Comparison of ENCODE assay signal across 9 cellular contexts in genomic region chr3:128053614-128054013, GRCh38. TPM values are rescaled to one million over a fixed set of nuclear protein-coding genes. Genes with fewer than 3 reads are reported as not detected.
DNase-seq lines count a peak whose midpoint lies in the region; ATAC-seq and TF ChIP-seq lines count a peak whose summit lies in the region.
"Had no signal": no experiment of that assay in that cellular context is flagged by ENCODE, and none has a peak within 500 bp of the region (broad histone marks: within the 10 kb centered on the region; RNA-seq: fewer than 3 reads in every experiment).

No MANE protein-coding gene starts in this region.

- H3K27me3 ChIP-seq in CD4-positive, alpha-beta memory T cell (ENCODE audit: insufficient read depth, low read length) = no peaks in the 10 kb centered on the region
- H3K27me3 ChIP-seq in OCI-LY1 (ENCODE audit: insufficient read depth, low read length) (no peaks in the 10 kb centered on the region), endocrine pancreas (ENCODE audit: control insufficient read depth, insufficient read depth, low read length) (no peaks in the 10 kb centered on the region), osteoblast (ENCODE audit: insufficient read depth, low read length) (no peaks in the 10 kb centered on the region)

- no peaks in the 10 kb centered on the region for H3F3A ChIP-seq in OCI-LY1 (ENCODE audit: insufficient read depth, low read length)

- peaks cover 38 to 58% (median 43%) of the 10 kb centered on the region in 4 donors for H3K4me1 Mint-ChIP-seq in CD4-positive, alpha-beta memory T cell

- no peaks in the 10 kb centered on the region for H3K9me2 ChIP-seq in OCI-LY1 (ENCODE audit: low read depth, low read length)

- CTCF ChIA-PET in CD4-positive, alpha-beta memory T cell (lab: Charles Lee; ENCODE audit: partially characterized antibody) = interaction anchor here (0.8 to 1.4 kb wide), 2 partner anchors 20 to 42 kb away, joined by 4 read pairs; no protein-coding TSS in a partner anchor

- H4K20me1 ChIP-seq in OCI-LY1 (ENCODE audit: insufficient read depth, low read length) (no peaks in the 10 kb centered on the region), osteoblast (ENCODE audit: insufficient read depth, low read length) (peaks cover 44% of the 10 kb centered on the region)

- H3K27ac Mint-ChIP-seq in CD4-positive, alpha-beta memory T cell = peak overlapping the region; percentile 53 to 99 (median 95)

- H3K9me3 Mint-ChIP-seq in CD4-positive, alpha-beta memory T cell = peaks cover 0 to 3% (median 0%) of the 10 kb centered on the region in 8 donors

- H3K27me3 Mint-ChIP-seq in CD4-positive, alpha-beta memory T cell = no peaks in the 10 kb centered on the region

- H3K9me3 ChIP-seq in CD4-positive, alpha-beta memory T cell (ENCODE audit: control insufficient read depth in 1 of 2, low read length in 2 of 2) = no peaks in the 10 kb centered on the region
- H3K9me3 ChIP-seq in OCI-LY1 (ENCODE audit: low read length) (no peaks in the 10 kb centered on the region), endocrine pancreas (ENCODE audit: control insufficient read depth, low read length) (no peaks in the 10 kb centered on the region), osteoblast (ENCODE audit: low read depth, low read length) (no peaks in the 10 kb centered on the region)

- H3K4me3 ChIP-seq in CD4-positive, alpha-beta memory T cell (ENCODE audit: low read length in 2 of 2) = peak overlapping the region in 1 of 2 donors; percentile 68
- peak overlapping the region; percentile 93 for H3K4me3 ChIP-seq in OCI-LY1 (ENCODE audit: low read depth, low read length, poor library complexity, severe bottlenecking)
- peak overlapping the region; percentile 97 for H3K4me3 ChIP-seq in endocrine pancreas (ENCODE audit: control insufficient read depth, insufficient read depth, low read length)
- peak overlapping the region; percentile 95 for H3K4me3 ChIP-seq in osteoblast (ENCODE audit: insufficient read depth, low read length)

- H3K4me2 ChIP-seq in OCI-LY1 (ENCODE audit: low read length) (peak overlapping the region; percentile 99), osteoblast (ENCODE audit: insufficient read depth, low read length) (peak overlapping the region; percentile 99)

- POLR2A ChIA-PET in CD4-positive, alpha-beta memory T cell (lab: Charles Lee; ENCODE audit: partially characterized antibody) = interaction anchor here (1.0 to 2.9 kb wide), 3 partner anchors 20 to 70 kb away, joined by 4 to 15 read pairs (median 4); partner anchors contain the start of gene RUVBL1

- H3K4me3 Mint-ChIP-seq in CD4-positive, alpha-beta memory T cell = peak overlapping the region; percentile 92 to 100 (median 98)

- intact Hi-C loops in CD4-positive, alpha-beta memory T cell (cut with micrococcal nuclease) = loop anchor here (2.0 to 10.0 kb wide), 6 partner anchors 463 to 1579 kb away; partner anchors contain the start of genes ACAD9, IFT122, PLXNA1 and RPN1

- peaks cover 27% of the 10 kb centered on the region for H3K79me2 ChIP-seq in OCI-LY1 (ENCODE audit: insufficient read depth, low read length)
- H3K79me2 ChIP-seq in osteoblast (ENCODE audit: insufficient read depth, low read length) = peaks cover 62% of the 10 kb centered on the region

- no peak for DNase-seq in CD4-positive, alpha-beta memory T cell
- no peak for DNase-seq in osteoblast (ENCODE audit: insufficient read length, low spot score, missing footprints)
- no peak for DNase-seq in pons (ENCODE audit: low spot score)
- DNase-seq in omental fat pad (ENCODE audit: low spot score) = no peak
- no peak for DNase-seq in NCI-H748 (lab: John Stamatoyannopoulos, UW; ENCODE audit: unreplicated experiment)
- DNase-seq: NCI-H1436 had no signal

- H3K36me3 ChIP-seq in CD4-positive, alpha-beta memory T cell (ENCODE audit: insufficient read depth, low read length) = peaks cover 14% of the 10 kb centered on the region
- peaks cover 51% of the 10 kb centered on the region for H3K36me3 ChIP-seq in OCI-LY1 (ENCODE audit: insufficient read depth, low read length)
- H3K36me3 ChIP-seq in endocrine pancreas (ENCODE audit: control insufficient read depth, insufficient read depth, low read length) = peaks cover 5% of the 10 kb centered on the region
- H3K36me3 ChIP-seq in osteoblast (ENCODE audit: insufficient read depth, low read length) = peaks cover 46% of the 10 kb centered on the region

- ATAC-seq in omental fat pad (ENCODE audit: low FRiP score) (no peak), HG03108 (IDR thresholded peaks at IDR 0.05; ENCODE audit: unreplicated experiment) (no peak)

- H2AFZ ChIP-seq in OCI-LY1 (ENCODE audit: low read length) (no peak overlapping the region), osteoblast (ENCODE audit: low read length) (no peak overlapping the region)

- peaks cover 38% of the 10 kb centered on the region for H3K4me1 ChIP-seq in CD4-positive, alpha-beta memory T cell (ENCODE audit: insufficient read depth, low read length)
- H3K4me1 ChIP-seq in OCI-LY1 (ENCODE audit: insufficient read depth, low read length, severe bottlenecking) (peaks cover 40% of the 10 kb centered on the region), endocrine pancreas (ENCODE audit: control insufficient read depth, insufficient read depth, low read length) (peaks cover 27% of the 10 kb centered on the region), osteoblast (ENCODE audit: insufficient read depth, low read length) (peaks cover 38% of the 10 kb centered on the region)

- no peak for TF ChIP-seq CTCF in OCI-LY1 (IDR thresholded peaks at IDR 0.05; ENCODE audit: low read length)
- TF ChIP-seq CTCF in osteoblast (IDR thresholded peaks at IDR 0.05; ENCODE audit: extremely low read depth, low read depth, low read length) = no peak
- TF ChIP-seq CTCF in omental fat pad (IDR thresholded peaks at IDR 0.05) = no peak

- H3K27ac ChIP-seq in CD4-positive, alpha-beta memory T cell (ENCODE audit: low read depth, low read length) = peak overlapping the region; percentile 93
- no peak overlapping the region for H3K27ac ChIP-seq in OCI-LY1 (ENCODE audit: low read depth, low read length, poor library complexity, severe bottlenecking)
- peak overlapping the region; percentile 96 for H3K27ac ChIP-seq in osteoblast (ENCODE audit: low read depth, low read length)

- peaks cover 10 to 56% of the 10 kb centered on the region in 2 donors for H3K36me3 Mint-ChIP-seq in CD4-positive, alpha-beta memory T cell

- peak overlapping the region; percentile 90 for H3K9ac ChIP-seq in OCI-LY1 (ENCODE audit: low read length)
- peak overlapping the region; percentile 85 for H3K9ac ChIP-seq in endocrine pancreas (ENCODE audit: control insufficient read depth, insufficient read depth, low read length)

RNA-seq across cellular contexts. Expression of gene SEC61A1, which starts 1.4 kb away (rescaled TPM):
- 100 to 1,000 TPM; 203 to 212 TPM for total RNA-seq in CD4-positive, alpha-beta memory T cell
- polyA plus RNA-seq in CD4-positive, alpha-beta memory T cell = 100 to 1,000 TPM; 156 to 182 TPM
- 350 and 355 TPM in 2 replicates for total RNA-seq in osteoblast
- total RNA-seq in omental fat pad = 100 to 1,000 TPM; 125 to 208 (median 203) TPM
